In the genomic region with DNA sequence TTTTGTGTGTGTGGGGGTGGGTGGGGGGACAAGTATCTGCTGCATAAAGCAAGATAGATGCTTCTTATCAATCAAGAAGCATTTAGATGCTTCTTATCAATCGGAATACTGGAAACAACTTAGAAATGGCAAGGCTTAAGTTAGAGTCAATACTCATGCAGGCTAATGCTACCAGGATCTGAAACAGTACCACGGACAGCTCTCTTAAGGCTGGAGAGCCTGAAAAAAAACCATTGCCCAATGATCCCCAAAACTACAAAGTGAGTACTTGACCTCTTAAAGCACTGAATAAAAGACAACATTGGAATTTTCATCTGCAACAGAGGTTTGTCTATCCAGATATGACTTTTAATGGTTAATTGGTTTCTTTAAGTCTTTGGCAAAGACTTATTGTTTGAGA, we compare ENCODE assay signal across 17 cellular contexts.
DNase-seq lines count a peak whose midpoint lies in the region; ATAC-seq and TF ChIP-seq lines count a peak whose summit lies in the region.
"Had no signal": no experiment of that assay in that cellular context is flagged by ENCODE, and none has a peak within 500 bp of the region (broad histone marks: within the 10 kb centered on the region; RNA-seq: fewer than 3 reads in every experiment).

No MANE protein-coding gene starts in this region.

- H3K4me3 ChIP-seq in SK-N-SH (ENCODE audit: low read depth in 2 of 2, low read length in 1 of 2) (no peak overlapping the region), fibroblast of mammary gland (ENCODE audit: control insufficient read depth, low read depth, low read length) (no peak overlapping the region), adrenal gland (no peak overlapping the region)

- TF ChIP-seq EP300 in SK-N-SH (IDR thresholded peaks at IDR 0.05; ENCODE audit: borderline replicate concordance in 1 of 2, low read depth in 1 of 2, low read length in 1 of 2): no peak

- H3K27ac ChIP-seq in SK-N-SH (ENCODE audit: low read depth in 2 of 2, low read length in 1 of 2): no peak overlapping the region
- peak overlapping the region; percentile 61 for H3K27ac ChIP-seq in VCaP
- no peak overlapping the region for H3K27ac ChIP-seq in adrenal gland

- POLR2A ChIA-PET in SK-N-SH (lab: Yijun Ruan, JAX): no interaction called here

- no peaks in the 10 kb centered on the region for H4K20me1 ChIP-seq in SK-N-SH (ENCODE audit: insufficient read depth)

- intact Hi-C loops in adrenal gland (cut with DNase I): no loop called here

- H3K4me2 ChIP-seq in SK-N-SH: no peak overlapping the region

- H3K36me3 ChIP-seq in SK-N-SH (replicated peaks in 1 of 2; ENCODE audit: control insufficient read depth in 1 of 2, insufficient read depth in 2 of 2, low read length in 1 of 2) (no peaks in the 10 kb centered on the region), adrenal gland (replicated peaks in 1 of 2) (no peaks in the 10 kb centered on the region)

- CTCF ChIA-PET in SK-N-SH (lab: Yijun Ruan, JAX): interaction anchor here (0.6 kb wide), 1 partner anchor 9 kb away, joined by 4 read pairs; no protein-coding TSS in a partner anchor

- H3K27me3 ChIP-seq in SK-N-SH (ENCODE audit: insufficient read depth) (no peaks in the 10 kb centered on the region), adrenal gland (no peaks in the 10 kb centered on the region)

- WGBS in SK-N-SH (ENCODE audit: low lambda C conversion rate): 56% methylated on average over 2 of the region's 2 CpGs
- WGBS in adrenal gland, 4 donors: 73 to 86% (median 83%) methylated on average over 2 of the region's 2 CpGs

- DNase-seq in SK-N-SH (no peak), fibroblast of mammary gland (ENCODE audit: low read depth) (peak; percentile 24), renal cortical epithelial cell (ENCODE audit: low read depth) (peak; percentile 33), A172 (ENCODE audit: low spot score) (no peak), adrenal gland (no peak)
- DNase-seq: activated CD4-positive, alpha-beta T cell treated with anti-CD3 and anti-CD28 coated beads, Interleukin-2, amount 10 ng/mL, durations not matched to agents 7 days and 5 days; activated naive CD8-positive, alpha-beta T cell treated with anti-CD3 and anti-CD28 coated beads, Interleukin-2, amount 50 U/mL, for 24 hours; activated T-cell treated with anti-CD3 and anti-CD28 coated beads, Interleukin-2, amount 50 U/mL, for 24 hours; cortex of kidney; GOT3; KG1; NCI-H146; NCI-H524 treated with DMSO at 0.1 percent for 48 hours; stimulated activated naive CD8-positive, alpha-beta T cell treated with anti-CD3 and anti-CD28 coated beads, Interleukin-15, Interleukin-2, amounts not matched to agents 100 U/mL and 50 U/mL, for 24 hours had no signal

- H3K79me2 ChIP-seq in SK-N-SH (ENCODE audit: insufficient read depth): no peaks in the 10 kb centered on the region

- no peak for TF ChIP-seq CTCF in SK-N-SH (IDR thresholded peaks at IDR 0.05)
- TF ChIP-seq CTCF in VCaP (conservative IDR thresholded peaks at IDR 0.05): no peak
- TF ChIP-seq CTCF in fibroblast of mammary gland (conservative IDR thresholded peaks at IDR 0.05; ENCODE audit: control insufficient read depth, insufficient read depth, low read depth, low read length): no peak
- no peak for TF ChIP-seq CTCF in adrenal gland (IDR thresholded peaks at IDR 0.05)

- no peak overlapping the region for H2AFZ ChIP-seq in SK-N-SH (ENCODE audit: low read depth)

- H3K4me1 ChIP-seq in SK-N-SH (ENCODE audit: control insufficient read depth in 1 of 2, insufficient read depth in 2 of 2, low read depth in 1 of 2, low read length in 1 of 2): no peaks in the 10 kb centered on the region
- H3K4me1 ChIP-seq in adrenal gland (replicated peaks in 1 of 2): no peaks in the 10 kb centered on the region

- no peak overlapping the region for H3K9ac ChIP-seq in SK-N-SH

- no peak for TF ChIP-seq RAD21 in SK-N-SH (IDR thresholded peaks at IDR 0.05; ENCODE audit: low read length)

- no peaks in the 10 kb centered on the region for H3K9me3 ChIP-seq in SK-N-SH
- no peaks in the 10 kb centered on the region for H3K9me3 ChIP-seq in adrenal gland (replicated peaks in 1 of 3)

- TF ChIP-seq POLR2A in adrenal gland (IDR thresholded peaks at IDR 0.05): no peak

- H3F3A ChIP-seq in SK-N-SH (replicated peaks; ENCODE audit: insufficient read depth): no peaks in the 10 kb centered on the region

- H3K9me2 ChIP-seq in SK-N-SH: no peaks in the 10 kb centered on the region

- ATAC-seq in SK-N-SH treated with all-trans-retinoic acid at 6 μM for 48 hours: no peak
- ATAC-seq in GM19351 (IDR thresholded peaks at IDR 0.05; ENCODE audit: unreplicated experiment): no peak
- ATAC-seq: activated naive CD8-positive, alpha-beta T cell treated with anti-CD3 and anti-CD28 coated beads, Interleukin-2, amount 50 U/mL, for 24 hours; stimulated activated naive CD8-positive, alpha-beta T cell treated with anti-CD3 and anti-CD28 coated beads, Interleukin-15, Interleukin-2, amounts not matched to agents 100 U/mL and 50 U/mL, for 24 hours had no signal

TF ChIP-seq in SK-N-SH, 30 proteins besides CTCF, POLR2A, EP300 and RAD21:
- TF ChIP-seq, protein P1, sequence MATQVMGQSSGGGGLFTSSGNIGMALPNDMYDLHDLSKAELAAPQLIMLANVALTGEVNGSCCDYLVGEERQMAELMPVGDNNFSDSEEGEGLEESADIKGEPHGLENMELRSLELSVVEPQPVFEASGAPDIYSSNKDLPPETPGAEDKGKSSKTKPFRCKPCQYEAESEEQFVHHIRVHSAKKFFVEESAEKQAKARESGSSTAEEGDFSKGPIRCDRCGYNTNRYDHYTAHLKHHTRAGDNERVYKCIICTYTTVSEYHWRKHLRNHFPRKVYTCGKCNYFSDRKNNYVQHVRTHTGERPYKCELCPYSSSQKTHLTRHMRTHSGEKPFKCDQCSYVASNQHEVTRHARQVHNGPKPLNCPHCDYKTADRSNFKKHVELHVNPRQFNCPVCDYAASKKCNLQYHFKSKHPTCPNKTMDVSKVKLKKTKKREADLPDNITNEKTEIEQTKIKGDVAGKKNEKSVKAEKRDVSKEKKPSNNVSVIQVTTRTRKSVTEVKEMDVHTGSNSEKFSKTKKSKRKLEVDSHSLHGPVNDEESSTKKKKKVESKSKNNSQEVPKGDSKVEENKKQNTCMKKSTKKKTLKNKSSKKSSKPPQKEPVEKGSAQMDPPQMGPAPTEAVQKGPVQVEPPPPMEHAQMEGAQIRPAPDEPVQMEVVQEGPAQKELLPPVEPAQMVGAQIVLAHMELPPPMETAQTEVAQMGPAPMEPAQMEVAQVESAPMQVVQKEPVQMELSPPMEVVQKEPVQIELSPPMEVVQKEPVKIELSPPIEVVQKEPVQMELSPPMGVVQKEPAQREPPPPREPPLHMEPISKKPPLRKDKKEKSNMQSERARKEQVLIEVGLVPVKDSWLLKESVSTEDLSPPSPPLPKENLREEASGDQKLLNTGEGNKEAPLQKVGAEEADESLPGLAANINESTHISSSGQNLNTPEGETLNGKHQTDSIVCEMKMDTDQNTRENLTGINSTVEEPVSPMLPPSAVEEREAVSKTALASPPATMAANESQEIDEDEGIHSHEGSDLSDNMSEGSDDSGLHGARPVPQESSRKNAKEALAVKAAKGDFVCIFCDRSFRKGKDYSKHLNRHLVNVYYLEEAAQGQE (IDR thresholded peaks at IDR 0.05; ENCODE audit: low read depth, low read length): peak; percentile 96
- TF ChIP-seq JUND (IDR thresholded peaks at IDR 0.05): no peak
- no peak for TF ChIP-seq CHD2 (IDR thresholded peaks at IDR 0.05; ENCODE audit: low read length, partially characterized antibody)

TF ChIP-seq in SK-N-SH treated with all-trans-retinoic acid at 6 μM for 48 hours, 23 proteins besides CTCF, POLR2A, EP300 and RAD21 (continues in another document):
- TF ChIP-seq, protein P2, sequence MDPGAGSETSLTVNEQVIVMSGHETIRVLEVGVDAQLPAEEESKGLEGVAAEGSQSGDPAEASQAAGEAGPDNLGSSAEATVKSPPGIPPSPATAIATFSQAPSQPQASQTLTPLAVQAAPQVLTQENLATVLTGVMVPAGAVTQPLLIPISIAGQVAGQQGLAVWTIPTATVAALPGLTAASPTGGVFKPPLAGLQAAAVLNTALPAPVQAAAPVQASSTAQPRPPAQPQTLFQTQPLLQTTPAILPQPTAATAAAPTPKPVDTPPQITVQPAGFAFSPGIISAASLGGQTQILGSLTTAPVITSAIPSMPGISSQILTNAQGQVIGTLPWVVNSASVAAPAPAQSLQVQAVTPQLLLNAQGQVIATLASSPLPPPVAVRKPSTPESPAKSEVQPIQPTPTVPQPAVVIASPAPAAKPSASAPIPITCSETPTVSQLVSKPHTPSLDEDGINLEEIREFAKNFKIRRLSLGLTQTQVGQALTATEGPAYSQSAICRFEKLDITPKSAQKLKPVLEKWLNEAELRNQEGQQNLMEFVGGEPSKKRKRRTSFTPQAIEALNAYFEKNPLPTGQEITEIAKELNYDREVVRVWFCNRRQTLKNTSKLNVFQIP (CRISPR knock-in tag; IDR thresholded peaks at IDR 0.05; ENCODE audit: borderline replicate concordance, low read depth): no peak
- no peak for TF ChIP-seq ZNF8 (CRISPR knock-in tag; IDR thresholded peaks at IDR 0.05)
- TF ChIP-seq ZNF70 (CRISPR knock-in tag; IDR thresholded peaks at IDR 0.05): no peak
- TF ChIP-seq SNAI2 (CRISPR knock-in tag; IDR thresholded peaks at IDR 0.05): no peak
- no peak for TF ChIP-seq TCF4 (CRISPR knock-in tag; IDR thresholded peaks at IDR 0.05; ENCODE audit: borderline replicate concordance)
- TF ChIP-seq RARB (CRISPR knock-in tag; IDR thresholded peaks at IDR 0.05): no peak
- TF ChIP-seq ARNTL (CRISPR knock-in tag; IDR thresholded peaks at IDR 0.05; ENCODE audit: borderline replicate concordance, low read depth): no peak
- TF ChIP-seq ESRRG (CRISPR knock-in tag; IDR thresholded peaks at IDR 0.05): no peak
- TF ChIP-seq ISL1 (CRISPR knock-in tag; IDR thresholded peaks at IDR 0.05): no peak
- TF ChIP-seq, protein P3, sequence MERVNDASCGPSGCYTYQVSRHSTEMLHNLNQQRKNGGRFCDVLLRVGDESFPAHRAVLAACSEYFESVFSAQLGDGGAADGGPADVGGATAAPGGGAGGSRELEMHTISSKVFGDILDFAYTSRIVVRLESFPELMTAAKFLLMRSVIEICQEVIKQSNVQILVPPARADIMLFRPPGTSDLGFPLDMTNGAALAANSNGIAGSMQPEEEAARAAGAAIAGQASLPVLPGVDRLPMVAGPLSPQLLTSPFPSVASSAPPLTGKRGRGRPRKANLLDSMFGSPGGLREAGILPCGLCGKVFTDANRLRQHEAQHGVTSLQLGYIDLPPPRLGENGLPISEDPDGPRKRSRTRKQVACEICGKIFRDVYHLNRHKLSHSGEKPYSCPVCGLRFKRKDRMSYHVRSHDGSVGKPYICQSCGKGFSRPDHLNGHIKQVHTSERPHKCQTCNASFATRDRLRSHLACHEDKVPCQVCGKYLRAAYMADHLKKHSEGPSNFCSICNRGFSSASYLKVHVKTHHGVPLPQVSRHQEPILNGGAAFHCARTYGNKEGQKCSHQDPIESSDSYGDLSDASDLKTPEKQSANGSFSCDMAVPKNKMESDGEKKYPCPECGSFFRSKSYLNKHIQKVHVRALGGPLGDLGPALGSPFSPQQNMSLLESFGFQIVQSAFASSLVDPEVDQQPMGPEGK (CRISPR knock-in tag; IDR thresholded peaks at IDR 0.05; ENCODE audit: borderline replicate concordance): no peak
- no peak for TF ChIP-seq CSDC2 (CRISPR knock-in tag; IDR thresholded peaks at IDR 0.05)
- no peak for TF ChIP-seq PPARA (CRISPR knock-in tag; IDR thresholded peaks at IDR 0.05; ENCODE audit: borderline replicate concordance)
- TF ChIP-seq GLIS3 (CRISPR knock-in tag; IDR thresholded peaks at IDR 0.05): no peak

Comparison
In these comparisons a context has a peak if more than half of its experiments do, and no peak if none do; other contexts are left out.
1. DNase-seq: peak in fibroblast of mammary gland (single experiment) and renal cortical epithelial cell (single experiment); none in SK-N-SH (single experiment), A172 (single experiment) and adrenal gland (0 of 7).